ENCODE assay signal across 10 cellular contexts in genomic region chr14:32382704-32383103, GRCh38. TPM values are rescaled to one million over a fixed set of nuclear protein-coding genes. Genes with fewer than 3 reads are reported as not detected.
DNase-seq lines count a peak whose midpoint lies in the region; TF ChIP-seq lines count a peak whose summit lies in the region.
"Had no signal": no experiment of that assay in that cellular context is flagged by ENCODE, and none has a peak within 500 bp of the region (broad histone marks: within the 10 kb centered on the region; RNA-seq: fewer than 3 reads in every experiment).

No MANE protein-coding gene starts in this region.

- peaks cover 19% of the 10 kb centered on the region for H3K4me1 Mint-ChIP-seq in endothelial cell (ENCODE audit: unreplicated experiment)

- DNase-seq in ELF-1 (ENCODE audit: low read depth, low spot score) (peak; percentile 53), NCI-H2171 (lab: John Stamatoyannopoulos, UW) (peak; percentile 14), endothelial cell (ENCODE audit: low spot score) (peak; percentile 9), myocyte (ENCODE audit: low read depth) (peak; percentile 49), NCI-H1436 treated with DMSO at 0.1 percent for 48 hours (lab: John Stamatoyannopoulos, UW) (no peak), NCI-H1105 treated with DMSO at 0.1 percent for 48 hours (lab: John Stamatoyannopoulos, UW) (no peak), HuH-7.5 (ENCODE audit: low spot score) (no peak)
- DNase-seq in stimulated activated CD4-positive, alpha-beta T cell treated with anti-CD3 and anti-CD28 coated beads, Interleukin-15, amount 100 ng/mL, for 24 hours = no peak
- DNase-seq: effector memory CD8-positive, alpha-beta T cell; Kasumi-1 had no signal

- TF ChIP-seq CTCF in endothelial cell (IDR thresholded peaks at IDR 0.05; ENCODE audit: unreplicated experiment) = no peak

- no peak overlapping the region for H3K27ac Mint-ChIP-seq in endothelial cell (ENCODE audit: unreplicated experiment)
- H3K27ac Mint-ChIP-seq: effector memory CD8-positive, alpha-beta T cell had no signal

- peaks cover 6% of the 10 kb centered on the region for H3K27me3 Mint-ChIP-seq in endothelial cell (ENCODE audit: unreplicated experiment)
- H3K27me3 Mint-ChIP-seq: effector memory CD8-positive, alpha-beta T cell had no signal

- no peaks in the 10 kb centered on the region for H3K36me3 Mint-ChIP-seq in endothelial cell (ENCODE audit: low read depth, unreplicated experiment)

- no peaks in the 10 kb centered on the region for H3K9me3 Mint-ChIP-seq in endothelial cell (ENCODE audit: unreplicated experiment)

- H3K4me3 Mint-ChIP-seq in endothelial cell (ENCODE audit: unreplicated experiment) = no peak overlapping the region
- H3K4me3 Mint-ChIP-seq: effector memory CD8-positive, alpha-beta T cell had no signal

RNA-seq across cellular contexts. Expression of gene AKAP6, which starts 53.6 kb away (rescaled TPM):
- 4.4 TPM for total RNA-seq in endothelial cell (ENCODE audit: unreplicated experiment)
- 64.9 and 130 TPM in 2 replicates for total RNA-seq in myocyte
- 15.0 TPM for polyA plus RNA-seq in myocyte (2012)

Comparison
In these comparisons a context has a peak if more than half of its experiments do, and no peak if none do; other contexts are left out.
1. DNase-seq: peak in ELF-1 (single experiment), NCI-H2171 (single experiment), endothelial cell (single experiment) and myocyte (single experiment); none in stimulated activated CD4-positive, alpha-beta T cell treated with anti-CD3 and anti-CD28 coated beads, Interleukin-15, amount 100 ng/mL, for 24 hours (single experiment), NCI-H1436 treated with DMSO at 0.1 percent for 48 hours (single experiment), NCI-H1105 treated with DMSO at 0.1 percent for 48 hours (single experiment) and HuH-7.5 (single experiment).
2. RNA of gene AKAP6, which starts 53.6 kb away (total RNA-seq): 64.9 to 130 TPM in myocyte; 4.4 TPM in endothelial cell (single experiment); every median in the first group is over 10 times any median in the second.